ENCODE assay signal across 1 cellular context in genomic region chr2:60581461-60582282, GRCh38.
TF ChIP-seq lines count a peak whose summit lies in the region.

No MANE protein-coding gene starts in this region.

TF ChIP-seq in HepG2, 621 proteins besides CTCF, POLR2A, EP300 and RAD21 (continued from another document and continues in another):
- TF ChIP-seq ZNF280D (CRISPR knock-in tag; IDR thresholded peaks at IDR 0.05) = 0 out of 2 replicates have a peak, but pooled peaks have one; percentile 29
- TF ChIP-seq CHD2 (IDR thresholded peaks at IDR 0.05; ENCODE audit: low read depth, low read length) = no peak
- TF ChIP-seq ZNF382 (CRISPR knock-in tag; IDR thresholded peaks at IDR 0.05; ENCODE audit: borderline replicate concordance) = no peak
- no peak for TF ChIP-seq ISX (CRISPR knock-in tag; conservative IDR thresholded peaks at IDR 0.05)
- TF ChIP-seq ARID2 (CRISPR knock-in tag; IDR thresholded peaks at IDR 0.05; ENCODE audit: borderline replicate concordance) = no peak
- TF ChIP-seq SSRP1 (CRISPR knock-in tag; IDR thresholded peaks at IDR 0.05) = no peak
- TF ChIP-seq, protein P1, sequence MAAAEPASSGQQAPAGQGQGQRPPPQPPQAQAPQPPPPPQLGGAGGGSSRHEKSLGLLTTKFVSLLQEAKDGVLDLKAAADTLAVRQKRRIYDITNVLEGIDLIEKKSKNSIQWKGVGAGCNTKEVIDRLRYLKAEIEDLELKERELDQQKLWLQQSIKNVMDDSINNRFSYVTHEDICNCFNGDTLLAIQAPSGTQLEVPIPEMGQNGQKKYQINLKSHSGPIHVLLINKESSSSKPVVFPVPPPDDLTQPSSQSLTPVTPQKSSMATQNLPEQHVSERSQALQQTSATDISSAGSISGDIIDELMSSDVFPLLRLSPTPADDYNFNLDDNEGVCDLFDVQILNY (CRISPR knock-in tag; conservative IDR thresholded peaks at IDR 0.05) = peak; percentile 68; the same call in 1 of the 2 replicates
- TF ChIP-seq RERE (CRISPR knock-in tag; IDR thresholded peaks at IDR 0.05; ENCODE audit: low read depth) = 0 out of 2 replicates have a peak, but pooled peaks have one; percentile 15
- TF ChIP-seq, protein P2, sequence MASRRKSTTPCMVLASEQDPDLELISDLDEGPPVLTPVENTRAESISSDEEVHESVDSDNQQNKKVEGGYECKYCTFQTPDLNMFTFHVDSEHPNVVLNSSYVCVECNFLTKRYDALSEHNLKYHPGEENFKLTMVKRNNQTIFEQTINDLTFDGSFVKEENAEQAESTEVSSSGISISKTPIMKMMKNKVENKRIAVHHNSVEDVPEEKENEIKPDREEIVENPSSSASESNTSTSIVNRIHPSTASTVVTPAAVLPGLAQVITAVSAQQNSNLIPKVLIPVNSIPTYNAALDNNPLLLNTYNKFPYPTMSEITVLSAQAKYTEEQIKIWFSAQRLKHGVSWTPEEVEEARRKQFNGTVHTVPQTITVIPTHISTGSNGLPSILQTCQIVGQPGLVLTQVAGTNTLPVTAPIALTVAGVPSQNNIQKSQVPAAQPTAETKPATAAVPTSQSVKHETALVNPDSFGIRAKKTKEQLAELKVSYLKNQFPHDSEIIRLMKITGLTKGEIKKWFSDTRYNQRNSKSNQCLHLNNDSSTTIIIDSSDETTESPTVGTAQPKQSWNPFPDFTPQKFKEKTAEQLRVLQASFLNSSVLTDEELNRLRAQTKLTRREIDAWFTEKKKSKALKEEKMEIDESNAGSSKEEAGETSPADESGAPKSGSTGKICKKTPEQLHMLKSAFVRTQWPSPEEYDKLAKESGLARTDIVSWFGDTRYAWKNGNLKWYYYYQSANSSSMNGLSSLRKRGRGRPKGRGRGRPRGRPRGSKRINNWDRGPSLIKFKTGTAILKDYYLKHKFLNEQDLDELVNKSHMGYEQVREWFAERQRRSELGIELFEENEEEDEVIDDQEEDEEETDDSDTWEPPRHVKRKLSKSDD (CRISPR knock-in tag; IDR thresholded peaks at IDR 0.05; ENCODE audit: low read depth) = no peak; the same call in 1 of the 2 replicates
- no peak for TF ChIP-seq NR2F6 (IDR thresholded peaks at IDR 0.05)
- TF ChIP-seq NR2F6 (CRISPR knock-in tag; IDR thresholded peaks at IDR 0.05) = no peak
- TF ChIP-seq FOXO4 (CRISPR knock-in tag; conservative IDR thresholded peaks at IDR 0.05) = no peak
- TF ChIP-seq PHF5A (CRISPR knock-in tag; IDR thresholded peaks at IDR 0.05; ENCODE audit: low read depth, unreplicated experiment) = no peak
- no peak for TF ChIP-seq ZSCAN30 (CRISPR knock-in tag; IDR thresholded peaks at IDR 0.05)
- no peak for TF ChIP-seq ZNF749 (CRISPR knock-in tag; IDR thresholded peaks at IDR 0.05; ENCODE audit: borderline replicate concordance)
- 0 out of 2 replicates have a peak, but pooled peaks have one; percentile 14 for TF ChIP-seq ARID5B (CRISPR knock-in tag; IDR thresholded peaks at IDR 0.05)
- no peak for TF ChIP-seq SPEN (CRISPR knock-in tag; IDR thresholded peaks at IDR 0.05; ENCODE audit: low read depth)
- TF ChIP-seq CBFB (CRISPR knock-in tag; IDR thresholded peaks at IDR 0.05) = 0 out of 2 replicates have a peak, but pooled peaks have one; percentile 63
- TF ChIP-seq SIN3A (IDR thresholded peaks at IDR 0.05; ENCODE audit: borderline replicate concordance, low read depth, low read length) = no peak
- TF ChIP-seq, protein P3, sequence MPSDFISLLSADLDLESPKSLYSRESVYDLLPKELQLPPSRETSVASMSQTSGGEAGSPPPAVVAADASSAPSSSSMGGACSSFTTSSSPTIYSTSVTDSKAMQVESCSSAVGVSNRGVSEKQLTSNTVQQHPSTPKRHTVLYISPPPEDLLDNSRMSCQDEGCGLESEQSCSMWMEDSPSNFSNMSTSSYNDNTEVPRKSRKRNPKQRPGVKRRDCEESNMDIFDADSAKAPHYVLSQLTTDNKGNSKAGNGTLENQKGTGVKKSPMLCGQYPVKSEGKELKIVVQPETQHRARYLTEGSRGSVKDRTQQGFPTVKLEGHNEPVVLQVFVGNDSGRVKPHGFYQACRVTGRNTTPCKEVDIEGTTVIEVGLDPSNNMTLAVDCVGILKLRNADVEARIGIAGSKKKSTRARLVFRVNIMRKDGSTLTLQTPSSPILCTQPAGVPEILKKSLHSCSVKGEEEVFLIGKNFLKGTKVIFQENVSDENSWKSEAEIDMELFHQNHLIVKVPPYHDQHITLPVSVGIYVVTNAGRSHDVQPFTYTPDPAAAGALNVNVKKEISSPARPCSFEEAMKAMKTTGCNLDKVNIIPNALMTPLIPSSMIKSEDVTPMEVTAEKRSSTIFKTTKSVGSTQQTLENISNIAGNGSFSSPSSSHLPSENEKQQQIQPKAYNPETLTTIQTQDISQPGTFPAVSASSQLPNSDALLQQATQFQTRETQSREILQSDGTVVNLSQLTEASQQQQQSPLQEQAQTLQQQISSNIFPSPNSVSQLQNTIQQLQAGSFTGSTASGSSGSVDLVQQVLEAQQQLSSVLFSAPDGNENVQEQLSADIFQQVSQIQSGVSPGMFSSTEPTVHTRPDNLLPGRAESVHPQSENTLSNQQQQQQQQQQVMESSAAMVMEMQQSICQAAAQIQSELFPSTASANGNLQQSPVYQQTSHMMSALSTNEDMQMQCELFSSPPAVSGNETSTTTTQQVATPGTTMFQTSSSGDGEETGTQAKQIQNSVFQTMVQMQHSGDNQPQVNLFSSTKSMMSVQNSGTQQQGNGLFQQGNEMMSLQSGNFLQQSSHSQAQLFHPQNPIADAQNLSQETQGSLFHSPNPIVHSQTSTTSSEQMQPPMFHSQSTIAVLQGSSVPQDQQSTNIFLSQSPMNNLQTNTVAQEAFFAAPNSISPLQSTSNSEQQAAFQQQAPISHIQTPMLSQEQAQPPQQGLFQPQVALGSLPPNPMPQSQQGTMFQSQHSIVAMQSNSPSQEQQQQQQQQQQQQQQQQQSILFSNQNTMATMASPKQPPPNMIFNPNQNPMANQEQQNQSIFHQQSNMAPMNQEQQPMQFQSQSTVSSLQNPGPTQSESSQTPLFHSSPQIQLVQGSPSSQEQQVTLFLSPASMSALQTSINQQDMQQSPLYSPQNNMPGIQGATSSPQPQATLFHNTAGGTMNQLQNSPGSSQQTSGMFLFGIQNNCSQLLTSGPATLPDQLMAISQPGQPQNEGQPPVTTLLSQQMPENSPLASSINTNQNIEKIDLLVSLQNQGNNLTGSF (CRISPR knock-in tag; IDR thresholded peaks at IDR 0.05) = no peak
- TF ChIP-seq SKI (IDR thresholded peaks at IDR 0.05; ENCODE audit: partially characterized antibody) = peak; percentile 64
- peak; percentile 97 for TF ChIP-seq EZH2 (conservative IDR thresholded peaks at IDR 0.05; ENCODE audit: low read depth, low read length)
- TF ChIP-seq CCDC6 (CRISPR knock-in tag; IDR thresholded peaks at IDR 0.05) = 0 out of 2 replicates have a peak, but pooled peaks have one; percentile 65
- TF ChIP-seq ZNF230 (CRISPR knock-in tag; IDR thresholded peaks at IDR 0.05) = 0 out of 2 replicates have a peak, but pooled peaks have one; percentile 43
- no peak for TF ChIP-seq ZNF781 (CRISPR knock-in tag; IDR thresholded peaks at IDR 0.05; ENCODE audit: borderline replicate concordance, not compliant biosample characterization)
- TF ChIP-seq, protein P4, sequence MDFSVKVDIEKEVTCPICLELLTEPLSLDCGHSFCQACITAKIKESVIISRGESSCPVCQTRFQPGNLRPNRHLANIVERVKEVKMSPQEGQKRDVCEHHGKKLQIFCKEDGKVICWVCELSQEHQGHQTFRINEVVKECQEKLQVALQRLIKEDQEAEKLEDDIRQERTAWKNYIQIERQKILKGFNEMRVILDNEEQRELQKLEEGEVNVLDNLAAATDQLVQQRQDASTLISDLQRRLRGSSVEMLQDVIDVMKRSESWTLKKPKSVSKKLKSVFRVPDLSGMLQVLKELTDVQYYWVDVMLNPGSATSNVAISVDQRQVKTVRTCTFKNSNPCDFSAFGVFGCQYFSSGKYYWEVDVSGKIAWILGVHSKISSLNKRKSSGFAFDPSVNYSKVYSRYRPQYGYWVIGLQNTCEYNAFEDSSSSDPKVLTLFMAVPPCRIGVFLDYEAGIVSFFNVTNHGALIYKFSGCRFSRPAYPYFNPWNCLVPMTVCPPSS (IDR thresholded peaks at IDR 0.05) = no peak
- TF ChIP-seq ZNF3 (CRISPR knock-in tag; IDR thresholded peaks at IDR 0.05) = no peak
- TF ChIP-seq MTA1 (CRISPR knock-in tag; IDR thresholded peaks at IDR 0.05; ENCODE audit: borderline replicate concordance) = no peak
- no peak for TF ChIP-seq PITX1 (CRISPR knock-in tag; IDR thresholded peaks at IDR 0.05)
- no peak for TF ChIP-seq KDM5A (IDR thresholded peaks at IDR 0.05; ENCODE audit: borderline replicate concordance, low read length)
- no peak for TF ChIP-seq ZNF570 (CRISPR knock-in tag; IDR thresholded peaks at IDR 0.05; ENCODE audit: borderline replicate concordance)
